21 cellular contexts compared by ENCODE assay signal in the genomic region with DNA sequence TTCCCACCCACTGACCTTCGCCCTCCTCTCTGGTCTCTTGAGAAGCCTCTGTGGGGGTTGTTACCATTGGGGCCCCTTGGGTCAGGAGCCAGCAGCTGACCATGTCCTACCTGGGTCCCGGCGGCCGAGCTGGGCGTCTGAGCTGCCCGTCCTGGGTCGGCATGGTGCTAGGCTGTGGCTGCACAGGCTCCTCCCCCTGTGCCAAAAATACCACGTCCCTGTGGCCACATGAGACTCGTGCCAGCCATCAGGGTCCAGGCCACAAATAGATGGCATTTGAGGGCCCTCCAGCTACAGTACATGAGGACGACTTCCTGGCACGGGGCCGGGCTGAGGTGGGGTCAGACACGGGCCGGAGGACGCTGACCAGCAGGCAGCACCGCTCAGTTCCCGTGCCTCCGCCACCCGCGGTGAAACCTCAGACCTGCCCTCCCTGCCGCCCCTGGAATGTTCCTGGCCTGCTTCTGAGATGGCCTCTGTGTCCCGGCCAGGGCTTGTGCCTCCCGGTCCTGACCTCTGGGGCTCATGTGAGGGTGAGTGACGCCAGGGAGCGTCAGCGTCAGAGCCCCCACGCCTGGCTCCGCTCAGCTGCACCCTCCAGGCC. TPM values are rescaled to one million over a fixed set of nuclear protein-coding genes. Genes with fewer than 3 reads are reported as not detected.
DNase-seq lines count a peak whose midpoint lies in the region; ATAC-seq and TF ChIP-seq lines count a peak whose summit lies in the region.
"Had no signal": no experiment of that assay in that cellular context is flagged by ENCODE, and none has a peak within 500 bp of the region (broad histone marks: within the 10 kb centered on the region; RNA-seq: fewer than 3 reads in every experiment).

A gene with protein sequence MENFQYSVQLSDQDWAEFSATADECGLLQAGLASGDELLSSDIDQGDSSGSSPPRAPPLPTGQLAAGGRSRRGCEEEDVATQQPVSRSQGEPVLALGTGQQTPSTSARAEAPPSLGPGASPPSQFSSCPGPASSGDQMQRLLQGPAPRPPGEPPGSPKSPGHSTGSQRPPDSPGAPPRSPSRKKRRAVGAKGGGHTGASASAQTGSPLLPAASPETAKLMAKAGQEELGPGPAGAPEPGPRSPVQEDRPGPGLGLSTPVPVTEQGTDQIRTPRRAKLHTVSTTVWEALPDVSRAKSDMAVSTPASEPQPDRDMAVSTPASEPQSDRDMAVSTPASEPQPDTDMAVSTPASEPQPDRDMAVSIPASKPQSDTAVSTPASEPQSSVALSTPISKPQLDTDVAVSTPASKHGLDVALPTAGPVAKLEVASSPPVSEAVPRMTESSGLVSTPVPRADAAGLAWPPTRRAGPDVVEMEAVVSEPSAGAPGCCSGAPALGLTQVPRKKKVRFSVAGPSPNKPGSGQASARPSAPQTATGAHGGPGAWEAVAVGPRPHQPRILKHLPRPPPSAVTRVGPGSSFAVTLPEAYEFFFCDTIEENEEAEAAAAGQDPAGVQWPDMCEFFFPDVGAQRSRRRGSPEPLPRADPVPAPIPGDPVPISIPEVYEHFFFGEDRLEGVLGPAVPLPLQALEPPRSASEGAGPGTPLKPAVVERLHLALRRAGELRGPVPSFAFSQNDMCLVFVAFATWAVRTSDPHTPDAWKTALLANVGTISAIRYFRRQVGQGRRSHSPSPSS (minus strand): TSS at position 139 of the 604 bp plus-strand sequence. CDS start 1,064 bp downstream, outside the sequence.

- H3K4me3 Mint-ChIP-seq in CD4-positive, alpha-beta T cell = peak within 1 kb of the TSS; percentile 15
- H3K4me3 Mint-ChIP-seq: CD4-positive, alpha-beta memory T cell; GM23338; HFFc6 had no signal

- CTCF ChIA-PET in CD4-positive, alpha-beta T cell (lab: Charles Lee) = interaction anchor here (2.5 kb wide), 1 partner anchor 20 kb away, joined by 7 read pairs; no protein-coding TSS in a partner anchor

- no peaks in the 10 kb centered on the region for H3K4me1 Mint-ChIP-seq in CD4-positive, alpha-beta T cell (ENCODE audit: low read depth)
- H3K4me1 Mint-ChIP-seq: GM23338 had no signal

- no peak for TF ChIP-seq CTCF in CD4-positive, alpha-beta T cell (IDR thresholded peaks at IDR 0.05)
- TF ChIP-seq CTCF in right atrium auricular region (IDR thresholded peaks at IDR 0.05) (no peak), psoas muscle (IDR thresholded peaks at IDR 0.05) (no peak)

- 20 to 29% (median 28%) methylated on average over 18 to 28 of the region's 28 CpGs for whole genome bisulfite sequencing in psoas muscle, 3 donors

- peaks cover 22% of the 10 kb centered on the region for H3K27me3 Mint-ChIP-seq in CD4-positive, alpha-beta T cell

- POLR2A ChIA-PET in CD4-positive, alpha-beta T cell (lab: Charles Lee) = no interaction called here

- no peak for DNase-seq in CD4-positive, alpha-beta T cell
- no peak for DNase-seq in right atrium auricular region (ENCODE audit: low spot score)
- peak; percentile 83 to 97 for DNase-seq in psoas muscle
- no peak for DNase-seq in inferior parietal cortex (ENCODE audit: extremely low spot score)
- no peak for DNase-seq in T-helper 1 cell
- no peak for DNase-seq in C1 segment of cervical spinal cord (lab: John Stamatoyannopoulos, UW)
- DNase-seq: CD4-positive, alpha-beta memory T cell; DND-41; GDM1; HFFc6; Karpas-422; MM.1S; NCI-H1105 treated with DMSO at 0.1 percent for 48 hours; NCI-H187; NCI-H2171 treated with DMSO at 0.1 percent for 48 hours; NCI-H510A treated with DMSO at 0.1 percent for 48 hours had no signal

- no peaks in the 10 kb centered on the region for H3K9me3 Mint-ChIP-seq in CD4-positive, alpha-beta T cell
- H3K9me3 Mint-ChIP-seq: CD4-positive, alpha-beta memory T cell had no signal

- no peak within 1 kb of the TSS for H3K27ac Mint-ChIP-seq in CD4-positive, alpha-beta T cell
- H3K27ac Mint-ChIP-seq: CD4-positive, alpha-beta memory T cell; GM23338; HFFc6 had no signal

- H3K4me3 ChIP-seq in right atrium auricular region (peak within 1 kb of the TSS; percentile 33 to 41), psoas muscle (peak within 1 kb of the TSS; percentile 53)
- H3K4me3 ChIP-seq: A549, GM23338, SJSA1 had no signal

- H3K36me3 Mint-ChIP-seq in CD4-positive, alpha-beta T cell (ENCODE audit: low read depth) = no peaks in the 10 kb centered on the region
- H3K36me3 Mint-ChIP-seq: CD4-positive, alpha-beta memory T cell had no signal

- H3K36me3 ChIP-seq in right atrium auricular region (peaks cover 15% of the 10 kb centered on the region), psoas muscle (ENCODE audit: insufficient read depth in 1 of 2, low read depth in 1 of 2) (no peaks in the 10 kb centered on the region)
- H3K36me3 ChIP-seq: SJSA1 had no signal

- no peaks in the 10 kb centered on the region for H3K9me3 ChIP-seq in CD4-positive, alpha-beta T cell (ENCODE audit: control insufficient read depth, low read length)
- H3K9me3 ChIP-seq in right atrium auricular region (no peaks in the 10 kb centered on the region), psoas muscle (no peaks in the 10 kb centered on the region)
- H3K9me3 ChIP-seq: A549, SJSA1 had no signal

- peaks cover 0 to 46% of the 10 kb centered on the region in 2 donors for H3K4me1 ChIP-seq in right atrium auricular region
- peaks cover 40% of the 10 kb centered on the region for H3K4me1 ChIP-seq in psoas muscle
- H3K4me1 ChIP-seq: A549 had no signal

- intact Hi-C loops in CD4-positive, alpha-beta T cell (cut with DNase I, micrococcal nuclease) = loop anchor here in 1 of 2 experiments (5.0 kb wide), 1 partner anchor 310 kb away; no protein-coding TSS in a partner anchor
- intact Hi-C loops in psoas muscle (cut with DNase I) = loop anchor here in 1 of 2 donors (5.0 kb wide), 1 partner anchor 310 kb away; no protein-coding TSS in a partner anchor

- H3K27ac ChIP-seq in CD4-positive, alpha-beta T cell (ENCODE audit: low read depth, low read length) = no peak within 1 kb of the TSS
- H3K27ac ChIP-seq in right atrium auricular region (peak within 1 kb of the TSS; percentile 91 to 93), psoas muscle (peak within 1 kb of the TSS; percentile 93)
- H3K27ac ChIP-seq: A549, SJSA1 had no signal

- no peak for ATAC-seq in CD4-positive, alpha-beta T cell (ENCODE audit: poor library complexity)
- ATAC-seq in esophagus mucosa (peak; percentile 1), psoas muscle (peak; percentile 60 to 70 (median 69)), HG02759 (IDR thresholded peaks at IDR 0.05; ENCODE audit: unreplicated experiment) (no peak)
- ATAC-seq: A549, GM23338 had no signal

- peaks cover 14% of the 10 kb centered on the region for H3K27me3 ChIP-seq in CD4-positive, alpha-beta T cell (ENCODE audit: control insufficient read depth, insufficient read depth, low read length)
- H3K27me3 ChIP-seq in right atrium auricular region (no peaks in the 10 kb centered on the region), psoas muscle (ENCODE audit: insufficient read depth in 3 of 3, low read length in 2 of 3) (no peaks in the 10 kb centered on the region)

RNA-seq across cellular contexts. Expression of the gene that starts here (rescaled TPM):
- total RNA-seq in CD4-positive, alpha-beta T cell = not detected
- total RNA-seq in esophagus mucosa (not detected), right atrium auricular region (10 to 100 TPM; 22.0 to 61.8 TPM), psoas muscle (100 to 1,000 TPM in 2 of 4 donors, 10 to 100 TPM in 2; 13.9 to 249 (median 109) TPM)
- polyA plus RNA-seq in psoas muscle = 100 to 1,000 TPM in 1 of 3 donors, 10 to 100 TPM in 2; 38.1 to 239 (median 58.5) TPM
- total RNA-seq: CD4-positive, alpha-beta memory T cell; GM23338 had no signal

Comparison
In these comparisons a context has a peak if more than half of its experiments do, and no peak if none do; other contexts are left out.
1. RNA of the gene that starts here (total RNA-seq): 13.9 to 249 TPM in psoas muscle and 22.0 to 61.8 TPM in right atrium auricular region; not detected in esophagus mucosa (single experiment) and not detected in CD4-positive, alpha-beta T cell; every median in the first group is over 10 times any median in the second.
2. Peak in ATAC-seq in esophagus mucosa; RNA of the gene not detected or under 1 TPM.
3. ATAC-seq: peak in psoas muscle (4 of 4); none in CD4-positive, alpha-beta T cell (single experiment) and HG02759 (single experiment).
4. DNase-seq: peak in psoas muscle (2 of 2); none in CD4-positive, alpha-beta T cell (0 of 10), right atrium auricular region (single experiment), inferior parietal cortex (single experiment), T-helper 1 cell (0 of 5) and C1 segment of cervical spinal cord (0 of 14).